ENCODE assay signal across 1 cellular context in genomic region chr7:6640246-6640721, GRCh38.
TF ChIP-seq lines count a peak whose summit lies in the region.

No MANE protein-coding gene starts in this region.

TF ChIP-seq in GM12878, 131 proteins besides CTCF, POLR2A, EP300 and RAD21:
- TF ChIP-seq RB1 (IDR thresholded peaks at IDR 0.05; ENCODE audit: borderline replicate concordance) = no peak
- peak; percentile 53 for TF ChIP-seq PBX3 (IDR thresholded peaks at IDR 0.05; ENCODE audit: insufficient replicate concordance, low read depth, low read length)
- no peak for TF ChIP-seq ZBTB33 (IDR thresholded peaks at IDR 0.05)
- TF ChIP-seq DPF2 (IDR thresholded peaks at IDR 0.05) = no peak
- TF ChIP-seq PKNOX1 (IDR thresholded peaks at IDR 0.05) = peak; percentile 74
- TF ChIP-seq NR2F1 (conservative IDR thresholded peaks at IDR 0.05) = no peak
- no peak for TF ChIP-seq HDAC2 (IDR thresholded peaks at IDR 0.05)
- TF ChIP-seq GABPA (IDR thresholded peaks at IDR 0.05; ENCODE audit: low read depth) = no peak
TF ChIP-seq in GM12878: peak in this region for 2.
